Comparison of ENCODE assay signal across 12 cellular contexts in the genomic region with DNA sequence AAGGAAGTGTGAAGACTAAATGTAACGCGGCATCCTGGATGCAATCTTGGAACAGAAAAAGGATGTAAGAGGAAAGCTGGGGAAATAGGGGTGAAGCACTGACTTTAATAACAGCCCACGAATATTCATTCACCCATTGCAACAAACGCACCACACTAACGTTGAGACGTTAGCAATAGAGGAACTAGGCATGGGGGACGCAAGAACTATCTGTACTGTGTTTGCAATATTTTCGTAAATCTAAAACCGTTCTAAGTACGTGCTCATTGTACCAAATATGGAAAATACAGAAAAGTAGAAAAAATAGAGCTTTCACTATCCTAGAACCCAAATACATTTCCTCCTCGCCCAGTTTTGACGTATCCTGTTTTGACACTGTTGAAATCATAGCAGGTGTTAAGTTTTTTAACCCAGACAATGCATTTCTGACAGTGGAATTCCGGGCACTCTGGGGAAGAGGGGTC. TPM values are rescaled to one million over a fixed set of nuclear protein-coding genes. Genes with fewer than 3 reads are reported as not detected.
DNase-seq lines count a peak whose midpoint lies in the region; ATAC-seq and TF ChIP-seq lines count a peak whose summit lies in the region.
"Had no signal": no experiment of that assay in that cellular context is flagged by ENCODE, and none has a peak within 500 bp of the region (broad histone marks: within the 10 kb centered on the region; RNA-seq: fewer than 3 reads in every experiment).

No MANE protein-coding gene starts in this region.

- H3K9ac ChIP-seq in Karpas-422 (ENCODE audit: low read length), result peak overlapping the region; percentile 55

- H3K4me1 Mint-ChIP-seq in CD8-positive, alpha-beta T cell (ENCODE audit: low read depth), result peaks cover 86% of the 10 kb centered on the region
- peaks cover 76% of the 10 kb centered on the region for H3K4me1 Mint-ChIP-seq in activated CD8-positive, alpha-beta T cell treated with anti-CD3 and anti-CD28 coated beads for 36 hours (ENCODE audit: low read depth)
- peaks cover 96% of the 10 kb centered on the region in 2 donors for H3K4me1 Mint-ChIP-seq in natural killer cell

- peaks cover 72% of the 10 kb centered on the region for H3K4me1 ChIP-seq in CD8-positive, alpha-beta T cell (ENCODE audit: insufficient read depth, low read length)
- peaks cover 95% of the 10 kb centered on the region for H3K4me1 ChIP-seq in Karpas-422 (ENCODE audit: low read length)
- H3K4me1 ChIP-seq: body of pancreas had no signal

- H3K27ac Mint-ChIP-seq in CD8-positive, alpha-beta T cell, result peak overlapping the region; percentile 99
- peak overlapping the region; percentile 98 for H3K27ac Mint-ChIP-seq in activated CD8-positive, alpha-beta T cell treated with anti-CD3 and anti-CD28 coated beads for 36 hours
- peak overlapping the region; percentile 99 to 100 for H3K27ac Mint-ChIP-seq in natural killer cell

- POLR2A ChIA-PET in CD8-positive, alpha-beta T cell (lab: Charles Lee), result interaction anchor here (0.6 to 14.7 kb wide), 7 partner anchors 9 to 34 kb away, joined by 3 to 326 read pairs (median 3); partner anchors contain the start of gene MATN1
- POLR2A ChIA-PET in activated CD8-positive, alpha-beta T cell treated with anti-CD3 and anti-CD28 coated beads for 36 hours (lab: Charles Lee), result interaction anchor here (1.1 to 36.3 kb wide), 3 partner anchors 5 to 35 kb away, joined by 6 to 671 read pairs (median 671); partner anchors contain the start of genes LAPTM5 and MATN1

- TF ChIP-seq CTCF in CD8-positive, alpha-beta T cell (IDR thresholded peaks at IDR 0.05), result no peak
- no peak for TF ChIP-seq CTCF in activated CD8-positive, alpha-beta T cell treated with anti-CD3 and anti-CD28 coated beads for 36 hours (IDR thresholded peaks at IDR 0.05)
- TF ChIP-seq CTCF in natural killer cell (IDR thresholded peaks at IDR 0.05), result no peak
- no peak for TF ChIP-seq CTCF in GM13976 (IDR thresholded peaks at IDR 0.05; ENCODE audit: borderline replicate concordance, control extremely low read depth, extremely low read depth, insufficient read depth, missing control alignments)

- intact Hi-C loops in CD8-positive, alpha-beta T cell (cut with DNase I, micrococcal nuclease), result loop anchor here (10.0 kb wide), 3 partner anchors 311 to 1181 kb away; partner anchors contain the start of genes PEF1 (in 1 of the 2), PTP4A2 (in 1 of the 2) and PUM1 (in 1 of the 2)
- intact Hi-C loops in activated CD8-positive, alpha-beta T cell treated with anti-CD3 and anti-CD28 coated beads for 36 hours (cut with micrococcal nuclease), result no loop called here
- intact Hi-C loops in natural killer cell (cut with micrococcal nuclease), result loop anchor here (10.0 kb wide), 1 partner anchor 551 kb away; no protein-coding TSS in a partner anchor

- H2AFZ ChIP-seq in Karpas-422 (ENCODE audit: low read length), result no peak overlapping the region

- no peaks in the 10 kb centered on the region for H3K27me3 ChIP-seq in CD8-positive, alpha-beta T cell (ENCODE audit: insufficient read depth, low read length)
- H3K27me3 ChIP-seq in Karpas-422 (ENCODE audit: low read length), result no peaks in the 10 kb centered on the region
- H3K27me3 ChIP-seq: body of pancreas had no signal

- peak overlapping the region; percentile 78 for H3K27ac ChIP-seq in CD8-positive, alpha-beta T cell (ENCODE audit: low read depth, low read length)
- peak overlapping the region; percentile 99 for H3K27ac ChIP-seq in Karpas-422 (ENCODE audit: low read length)

- CTCF ChIA-PET in CD8-positive, alpha-beta T cell (lab: Charles Lee), result interaction anchor here (1.5 to 27.7 kb wide), 5 partner anchors 10 to 34 kb away, joined by 3 to 338 read pairs (median 86); no protein-coding TSS in a partner anchor
- CTCF ChIA-PET in activated CD8-positive, alpha-beta T cell treated with anti-CD3 and anti-CD28 coated beads for 36 hours (lab: Charles Lee), result interaction anchor here (0.7 to 15.2 kb wide), 8 partner anchors 7 to 158 kb away, joined by 3 to 186 read pairs (median 5); no protein-coding TSS in a partner anchor

- H3K4me3 ChIP-seq in CD8-positive, alpha-beta T cell (ENCODE audit: low read depth, low read length), result peak overlapping the region; percentile 87
- peak overlapping the region; percentile 34; the same call in 1 of the 2 replicates for H3K4me3 ChIP-seq in Karpas-422 (ENCODE audit: low read length)
- H3K4me3 ChIP-seq: body of pancreas had no signal

- no peak for DNase-seq in CD8-positive, alpha-beta T cell
- DNase-seq in Karpas-422 (peak; percentile 85), natural killer cell (no peak), GM13976 (ENCODE audit: low spot score) (no peak), COR-L47 (lab: John Stamatoyannopoulos, UW) (no peak)
- no peak for DNase-seq in activated CD8-positive, alpha-beta T cell treated with anti-CD3 and anti-CD28 coated beads for 36 hours
- no peak for DNase-seq in stimulated activated CD8-positive, alpha-beta memory T cell treated with anti-CD3 and anti-CD28 coated beads, Interleukin-4, amount 100 ng/mL, for 48 hours
- DNase-seq: NCI-H2081 treated with DMSO at 0.1 percent for 48 hours had no signal

- H3K27me3 Mint-ChIP-seq in CD8-positive, alpha-beta T cell (ENCODE audit: low read depth), result no peaks in the 10 kb centered on the region
- H3K27me3 Mint-ChIP-seq in activated CD8-positive, alpha-beta T cell treated with anti-CD3 and anti-CD28 coated beads for 36 hours, result no peaks in the 10 kb centered on the region
- H3K27me3 Mint-ChIP-seq in natural killer cell (ENCODE audit: low read depth in 2 of 2), result no peaks in the 10 kb centered on the region

- no peak for TF ChIP-seq POLR2A in GM18505 (IDR thresholded peaks at IDR 0.05; ENCODE audit: borderline replicate concordance, extremely low read depth, insufficient read depth, insufficient read length)

- no peaks in the 10 kb centered on the region for H3K9me2 ChIP-seq in Karpas-422 (replicated peaks; ENCODE audit: insufficient read depth, low read length)

- no peaks in the 10 kb centered on the region for H3K9me3 ChIP-seq in CD8-positive, alpha-beta T cell (ENCODE audit: low read length)
- no peaks in the 10 kb centered on the region for H3K9me3 ChIP-seq in Karpas-422 (ENCODE audit: low read length)
- H3K9me3 ChIP-seq: body of pancreas had no signal

- H3K9me3 Mint-ChIP-seq in CD8-positive, alpha-beta T cell, result no peaks in the 10 kb centered on the region
- H3K9me3 Mint-ChIP-seq in activated CD8-positive, alpha-beta T cell treated with anti-CD3 and anti-CD28 coated beads for 36 hours, result no peaks in the 10 kb centered on the region
- H3K9me3 Mint-ChIP-seq in natural killer cell, result no peaks in the 10 kb centered on the region

- peaks cover 24% of the 10 kb centered on the region for H3K79me2 ChIP-seq in Karpas-422 (ENCODE audit: low read length)

- H3K36me3 Mint-ChIP-seq in CD8-positive, alpha-beta T cell, result peaks cover 57% of the 10 kb centered on the region
- peaks cover 60% of the 10 kb centered on the region for H3K36me3 Mint-ChIP-seq in activated CD8-positive, alpha-beta T cell treated with anti-CD3 and anti-CD28 coated beads for 36 hours (ENCODE audit: low read depth)
- no peaks in the 10 kb centered on the region for H3K36me3 Mint-ChIP-seq in natural killer cell

- peak; percentile 7 for ATAC-seq in CD8-positive, alpha-beta T cell
- ATAC-seq in activated CD8-positive, alpha-beta T cell treated with anti-CD3 and anti-CD28 coated beads for 36 hours, result no peak
- ATAC-seq in natural killer cell (no peak), GM18505 (IDR thresholded peaks at IDR 0.05; ENCODE audit: unreplicated experiment) (no peak)
- ATAC-seq: body of pancreas, esophagus mucosa, Right ventricle myocardium inferior had no signal

- in situ Hi-C loops in GM13976 (cut with MboI; ENCODE audit: low sequenced_read_pairs, unreplicated experiment), result no loop called here

- H3K4me2 ChIP-seq in Karpas-422 (ENCODE audit: low read depth, low read length, poor library complexity, severe bottlenecking), result peak overlapping the region; percentile 77

- H3K36me3 ChIP-seq in CD8-positive, alpha-beta T cell (ENCODE audit: insufficient read depth, low read length), result no peaks in the 10 kb centered on the region
- H3K36me3 ChIP-seq in Karpas-422 (ENCODE audit: insufficient read depth, low read length), result no peaks in the 10 kb centered on the region

- peak overlapping the region; percentile 97 for H3K4me3 Mint-ChIP-seq in CD8-positive, alpha-beta T cell
- H3K4me3 Mint-ChIP-seq in activated CD8-positive, alpha-beta T cell treated with anti-CD3 and anti-CD28 coated beads for 36 hours, result peak overlapping the region; percentile 87
- peak overlapping the region; percentile 99 for H3K4me3 Mint-ChIP-seq in natural killer cell

- peaks cover 14% of the 10 kb centered on the region; the same call in 1 of the 2 replicates for H4K20me1 ChIP-seq in Karpas-422 (ENCODE audit: insufficient read depth, low read depth, low read length)

RNA-seq across cellular contexts. Expression of gene LAPTM5, which starts 3.9 kb away (rescaled TPM):
- total RNA-seq in CD8-positive, alpha-beta T cell, result 100 to 1,000 TPM; 629 to 653 TPM
- 117 and 184 TPM in 2 replicates for total RNA-seq in Karpas-422 (2014; rRNA removed; shearing (Covaris generic); ENCODE audit: low replicate concordance)
- 100 to 1,000 TPM; 229 to 237 TPM for total RNA-seq in activated CD8-positive, alpha-beta T cell treated with anti-CD3 and anti-CD28 coated beads for 36 hours
- 100 to 1,000 TPM; 520 to 674 (median 533) TPM for total RNA-seq in natural killer cell

RNA-seq across cellular contexts. Expression of gene MATN1, which starts 30.3 kb away (rescaled TPM):
- 1 to 10 TPM; 6.6 to 7.4 TPM for total RNA-seq in CD8-positive, alpha-beta T cell
- total RNA-seq in Karpas-422 (2014; rRNA removed; shearing (Covaris generic); ENCODE audit: low replicate concordance), result 0.19 and 1.2 TPM in 2 replicates
- 1 to 10 TPM in 1 of 2 experiments, under 1 TPM in 1; 0.45 to 1.4 TPM for total RNA-seq in activated CD8-positive, alpha-beta T cell treated with anti-CD3 and anti-CD28 coated beads for 36 hours
- 1 to 10 TPM in 2 of 3 donors, under 1 TPM in 1; 0.93 to 1.7 (median 1.2) TPM for total RNA-seq in natural killer cell
- total RNA-seq: esophagus mucosa, Right ventricle myocardium inferior had no signal
